ENCODE assay signal across 33 cellular contexts in genomic region chr2:72583376-72583775, GRCh38.
"Had no signal": no experiment of that assay in that cellular context is flagged by ENCODE, and none has a peak within 500 bp of the region (broad histone marks: within the 10 kb centered on the region; RNA-seq: fewer than 3 reads in every experiment).

No MANE protein-coding gene starts in this region.

- ATAC-seq: activated naive CD8-positive, alpha-beta T cell treated with anti-CD3 and anti-CD28 coated beads, Interleukin-2, amount 50 U/mL, for 24 hours; activated T-cell treated with anti-CD3 and anti-CD28 coated beads, Interleukin-2, amount 50 U/mL, for 4 hours; PC-3; SK-N-SH treated with all-trans-retinoic acid at 6 μM for 48 hours had no signal

- DNase-seq: activated B cell treated with CpG ODN at 0.5 μM for 24 hours; activated CD4-positive, alpha-beta memory T cell treated with anti-CD3 and anti-CD28 coated beads for 36 hours; activated CD4-positive, alpha-beta T cell treated with anti-CD3 and anti-CD28 coated beads for 4 hours; activated CD4-positive, alpha-beta T cell treated with anti-CD3 and anti-CD28 coated beads, Interleukin-2, amount 50 U/mL, for 1 hour; activated CD4-positive, CD25-positive, alpha-beta regulatory T cell treated with anti-CD3 and anti-CD28 coated beads, Interleukin-2, amount 50 U/mL, for 72 hours; activated CD8-positive, alpha-beta memory T cell treated with anti-CD3 and anti-CD28 coated beads, Interleukin-2, amount 50 U/mL, for 4 hours; activated effector memory CD4-positive, alpha-beta T cell treated with Interleukin-2 at 50 U/mL for 16 hours; activated naive CD4-positive, alpha-beta T cell treated with anti-CD3 and anti-CD28 coated beads, Interleukin-2, amount 10 ng/mL, durations not matched to agents 7 days and 5 days; activated naive CD8-positive, alpha-beta T cell treated with anti-CD3 and anti-CD28 coated beads, Interleukin-2, amount 50 U/mL, for 24 hours; activated T-cell treated with anti-CD3 and anti-CD28 coated beads for 4 hours; activated T-cell treated with anti-CD3 and anti-CD28 coated beads, Interleukin-2, amount 50 U/mL, for 4 hours; amygdala; caudate nucleus; Kasumi-1; KG1; MM.1S; MV-4-11; NCI-H1092; NCI-H1436 treated with DMSO at 0.1 percent for 48 hours; NCI-H1694 treated with DMSO at 0.1 percent for 48 hours; NCI-H2029; NCI-H345; NCI-H524 treated with DMSO at 0.1 percent for 48 hours; NCI-H748 treated with DMSO at 0.1 percent for 48 hours; NK-92 treated with Interleukin-12 subunit alpha and Interleukin-12 subunit beta, amount 100 ng/mL, for 24 hours; PC-3; Peyer's patch; RPMI8226; SIG-M5; T-helper 1 cell; T-helper 2 cell; T-helper 9 cell had no signal
